ENCODE assay signal across 25 cellular contexts in genomic region chr1:235673981-235674380, GRCh38. TPM values are rescaled to one million over a fixed set of nuclear protein-coding genes. Genes with fewer than 3 reads are reported as not detected.
DNase-seq lines count a peak whose midpoint lies in the region; ATAC-seq and TF ChIP-seq lines count a peak whose summit lies in the region.
"Had no signal": no experiment of that assay in that cellular context is flagged by ENCODE, and none has a peak within 500 bp of the region (broad histone marks: within the 10 kb centered on the region; RNA-seq: fewer than 3 reads in every experiment).

No MANE protein-coding gene starts in this region.

- H3K9me2 ChIP-seq in GM23338 (ENCODE audit: insufficient read depth), result peaks cover 3% of the 10 kb centered on the region; the same call in 1 of the 2 replicates
- H3K9me2 ChIP-seq in Loucy (replicated peaks; ENCODE audit: low read depth, low read length), result no peaks in the 10 kb centered on the region

- TF ChIP-seq POLR2A in gastrocnemius medialis (IDR thresholded peaks at IDR 0.05) (no peak), testis (IDR thresholded peaks at IDR 0.05) (no peak)

- H3K27ac ChIP-seq in GM23338 (ENCODE audit: low read depth) (peak overlapping the region; percentile 57; the same call in 1 of the 2 replicates), endodermal cell (ENCODE audit: low read depth, low read length) (no peak overlapping the region), gastrocnemius medialis (no peak overlapping the region), testis (no peak overlapping the region)
- H3K27ac ChIP-seq: BLaER1, PC-9 had no signal

- peaks cover 65% of the 10 kb centered on the region for H3K36me3 Mint-ChIP-seq in GM23338 (ENCODE audit: low read depth)
- H3K36me3 Mint-ChIP-seq in endodermal cell (ENCODE audit: low read depth), result peaks cover 20% of the 10 kb centered on the region

- peaks cover 31% of the 10 kb centered on the region for H3K36me3 ChIP-seq in GM23338 (ENCODE audit: insufficient read depth)
- H3K36me3 ChIP-seq in Loucy (ENCODE audit: insufficient read depth, low read length), result no peaks in the 10 kb centered on the region
- no peaks in the 10 kb centered on the region for H3K36me3 ChIP-seq in endodermal cell (ENCODE audit: control insufficient read depth, insufficient read depth, low read length)
- H3K36me3 ChIP-seq in gastrocnemius medialis, result peaks cover 4 to 75% of the 10 kb centered on the region in 2 donors
- H3K36me3 ChIP-seq in testis (ENCODE audit: low read depth, missing control alignments), result no peaks in the 10 kb centered on the region

- H3K9ac ChIP-seq in Loucy (ENCODE audit: low read depth, low read length, poor library complexity, severe bottlenecking) (peak overlapping the region; percentile 47), endodermal cell (ENCODE audit: extremely low read depth, low read length, poor library complexity, severe bottlenecking) (no peak overlapping the region)
- H3K9ac ChIP-seq: BLaER1 had no signal

- in situ Hi-C loops in gastrocnemius medialis (cut with MboI; ENCODE audit: low sequenced_read_pairs in 4 of 4), result no loop called here

- ATAC-seq in GM23338 (peak; percentile 61), gastrocnemius medialis (no peak)
- ATAC-seq: GM12878, K562 had no signal

- DNase-seq in GM23338 (ENCODE audit: low spot score) (peak; percentile 70), endodermal cell (peak; percentile 77), retinal pigment epithelial cell (ENCODE audit: low read depth) (peak; percentile 88), gastrocnemius medialis (no peak), testis (no peak), CD1c-positive myeloid dendritic cell (ENCODE audit: extremely low spot score) (no peak)
- DNase-seq: ACHN; Caco-2; CD4-positive, alpha-beta memory T cell; DMS 273 treated with DMSO at 0.1 percent for 48 hours; DMS79 treated with DMSO at 0.1 percent for 48 hours; GOT3; NCI-H1092; NCI-H1436; NCI-H187 treated with DMSO at 0.1 percent for 48 hours; NCI-H2107; NCI-H2227 treated with DMSO at 0.1 percent for 48 hours; NCI-H510A; PC-9; RPMI8226; SHP77 had no signal

- no peak overlapping the region for H3K4me3 Mint-ChIP-seq in GM23338
- no peak overlapping the region for H3K4me3 Mint-ChIP-seq in endodermal cell

- H3K27ac Mint-ChIP-seq in GM23338 (no peak overlapping the region), endodermal cell (no peak overlapping the region)
- H3K27ac Mint-ChIP-seq: CD4-positive, alpha-beta memory T cell had no signal

- no peak overlapping the region for H2AFZ ChIP-seq in GM23338
- no peak overlapping the region for H2AFZ ChIP-seq in Loucy (ENCODE audit: low read length)
- H2AFZ ChIP-seq: PC-9 had no signal

- H3K79me2 ChIP-seq in GM23338 (replicated peaks; ENCODE audit: insufficient read depth), result no peaks in the 10 kb centered on the region
- H3K79me2 ChIP-seq in Loucy (ENCODE audit: insufficient read depth, low read length), result peaks cover 19% of the 10 kb centered on the region; the same call in 1 of the 2 replicates

- intact Hi-C loops in gastrocnemius medialis (cut with DNase I; ENCODE audit: low total_unique reads) (no loop called here), testis (cut with DNase I; ENCODE audit: low total_unique reads) (no loop called here)

- H4K20me1 ChIP-seq in GM23338 (replicated peaks; ENCODE audit: insufficient read depth), result no peaks in the 10 kb centered on the region
- H4K20me1 ChIP-seq in Loucy (ENCODE audit: insufficient read depth, low read length, poor library complexity, severe bottlenecking), result no peaks in the 10 kb centered on the region
- H4K20me1 ChIP-seq: BLaER1 had no signal

- H3F3A ChIP-seq in GM23338 (replicated peaks; ENCODE audit: low read depth) (no peaks in the 10 kb centered on the region), Loucy (ENCODE audit: low read depth) (no peaks in the 10 kb centered on the region)

- H3K9me3 Mint-ChIP-seq in GM23338 (peaks cover 67% of the 10 kb centered on the region), endodermal cell (peaks cover 36% of the 10 kb centered on the region)

- H3K4me1 Mint-ChIP-seq in GM23338, result no peaks in the 10 kb centered on the region
- H3K4me1 Mint-ChIP-seq in endodermal cell, result peaks cover 4% of the 10 kb centered on the region
- H3K4me1 Mint-ChIP-seq: CD4-positive, alpha-beta memory T cell had no signal

- peaks cover 7% of the 10 kb centered on the region for H3K27me3 Mint-ChIP-seq in GM23338 (ENCODE audit: insufficient read depth, low read depth, poor library complexity)
- H3K27me3 Mint-ChIP-seq in endodermal cell (ENCODE audit: insufficient read depth), result no peaks in the 10 kb centered on the region
- H3K27me3 Mint-ChIP-seq: CD4-positive, alpha-beta memory T cell had no signal

- H3K4me2 ChIP-seq in GM23338, result no peak overlapping the region
- H3K4me2 ChIP-seq in Loucy (ENCODE audit: low read depth, low read length, poor library complexity, severe bottlenecking), result no peak overlapping the region
- H3K4me2 ChIP-seq: BLaER1, PC-9 had no signal

- H3K4me1 ChIP-seq in GM23338 (ENCODE audit: insufficient read depth), result no peaks in the 10 kb centered on the region
- H3K4me1 ChIP-seq in Loucy (ENCODE audit: insufficient read depth, low read length, poor library complexity, severe bottlenecking), result no peaks in the 10 kb centered on the region
- H3K4me1 ChIP-seq in endodermal cell (ENCODE audit: control insufficient read depth, insufficient read depth, low read length), result no peaks in the 10 kb centered on the region
- no peaks in the 10 kb centered on the region for H3K4me1 ChIP-seq in gastrocnemius medialis
- H3K4me1 ChIP-seq in testis, result no peaks in the 10 kb centered on the region
- H3K4me1 ChIP-seq: BLaER1, Caco-2 had no signal

- no peaks in the 10 kb centered on the region for H3K27me3 ChIP-seq in GM23338 (ENCODE audit: insufficient read depth)
- no peaks in the 10 kb centered on the region for H3K27me3 ChIP-seq in Loucy (ENCODE audit: insufficient read depth, low read length, poor library complexity, severe bottlenecking)
- no peaks in the 10 kb centered on the region for H3K27me3 ChIP-seq in endodermal cell (ENCODE audit: control insufficient read depth, insufficient read depth, low read length, poor library complexity, severe bottlenecking)
- H3K27me3 ChIP-seq in gastrocnemius medialis, result no peaks in the 10 kb centered on the region
- no peaks in the 10 kb centered on the region for H3K27me3 ChIP-seq in testis
- H3K27me3 ChIP-seq: BLaER1 had no signal

- WGBS in endodermal cell (ENCODE audit: insufficient coverage in 1 of 2, insufficient read length in 1 of 2), 2 experiments, result 74 to 88% methylated on average over 3 to 7 of the region's 7 CpGs
- WGBS in testis, 2 donors, result 75 to 79% methylated on average over 7 of the region's 7 CpGs

- TF ChIP-seq CTCF in GM23338 (conservative IDR thresholded peaks at IDR 0.05; ENCODE audit: low read depth in 2 of 2) (no peak), Loucy (conservative IDR thresholded peaks at IDR 0.05; ENCODE audit: low read length) (no peak), endodermal cell (conservative IDR thresholded peaks at IDR 0.05) (no peak), retinal pigment epithelial cell (conservative IDR thresholded peaks at IDR 0.05; ENCODE audit: low read depth, low read length) (no peak), gastrocnemius medialis (IDR thresholded peaks at IDR 0.05 in 4 of 5, conservative IDR thresholded peaks at IDR 0.05 in 1 of 5) (no peak), testis (IDR thresholded peaks at IDR 0.05) (no peak)

- H3K9me3 ChIP-seq in Loucy (ENCODE audit: insufficient read depth, low read depth, low read length), result peaks cover 12% of the 10 kb centered on the region; the same call in 1 of the 2 replicates
- H3K9me3 ChIP-seq in endodermal cell (ENCODE audit: control insufficient read depth, low read length), result peaks cover 72% of the 10 kb centered on the region
- H3K9me3 ChIP-seq in gastrocnemius medialis, result no peaks in the 10 kb centered on the region
- no peaks in the 10 kb centered on the region for H3K9me3 ChIP-seq in testis

- no peak overlapping the region for H3K4me3 ChIP-seq in GM23338
- no peak overlapping the region for H3K4me3 ChIP-seq in Loucy (ENCODE audit: low read length, poor library complexity, severe bottlenecking)
- H3K4me3 ChIP-seq in endodermal cell (ENCODE audit: low read length), result no peak overlapping the region
- H3K4me3 ChIP-seq in retinal pigment epithelial cell (ENCODE audit: low read length), result no peak overlapping the region
- no peak overlapping the region for H3K4me3 ChIP-seq in gastrocnemius medialis
- no peak overlapping the region for H3K4me3 ChIP-seq in testis
- H3K4me3 ChIP-seq: BLaER1, GM12878, K562, PC-9 had no signal

TF ChIP-seq in GM23338, 12 proteins besides CTCF, POLR2A, EP300 and RAD21 (continues in another document):
- no peak for TF ChIP-seq JUNB (IDR thresholded peaks at IDR 0.05; ENCODE audit: unreplicated experiment)
- no peak for TF ChIP-seq NANOG (IDR thresholded peaks at IDR 0.05; ENCODE audit: borderline replicate concordance)
- no peak for TF ChIP-seq ZNF114 (CRISPR knock-in tag; IDR thresholded peaks at IDR 0.05)

RNA-seq across cellular contexts. Expression of gene GNG4, which starts 24.4 kb away (rescaled TPM):
- total RNA-seq in GM23338 (2014; rRNA removed; shearing (Covaris generic)), result 49.2 and 53.5 TPM in 2 replicates
- polyA plus RNA-seq in GM23338 (2016; fragmentation: Nextera tagmentation; extraction: Ambion mirVana) (37.9 and 40.2 TPM in 2 replicates), testis (ENCODE audit: insufficient read depth, low read depth, low replicate concordance) (3.3 TPM)
- total RNA-seq in endodermal cell (10 to 100 TPM; 13.5 to 14.2 TPM), gastrocnemius medialis (not detected), testis (1 to 10 TPM; 2.9 to 3.2 TPM)
- polyA plus RNA-seq in endodermal cell (2013, experiment 1 of 2), result 23.3 TPM
- polyA plus RNA-seq in endodermal cell (2013, experiment 2 of 2), result 22.1 TPM
- total RNA-seq: GM12878 had no signal
- polyA plus RNA-seq: CD4-positive, alpha-beta memory T cell had no signal

Comparison
In these comparisons a context has a peak if more than half of its experiments do, and no peak if none do; other contexts are left out.
1. DNase-seq: peak in GM23338 (single experiment), endodermal cell (single experiment) and retinal pigment epithelial cell (single experiment); none in gastrocnemius medialis (0 of 2), testis (single experiment) and CD1c-positive myeloid dendritic cell (single experiment).